ENCODE assay signal across 19 cellular contexts in the genomic region with DNA sequence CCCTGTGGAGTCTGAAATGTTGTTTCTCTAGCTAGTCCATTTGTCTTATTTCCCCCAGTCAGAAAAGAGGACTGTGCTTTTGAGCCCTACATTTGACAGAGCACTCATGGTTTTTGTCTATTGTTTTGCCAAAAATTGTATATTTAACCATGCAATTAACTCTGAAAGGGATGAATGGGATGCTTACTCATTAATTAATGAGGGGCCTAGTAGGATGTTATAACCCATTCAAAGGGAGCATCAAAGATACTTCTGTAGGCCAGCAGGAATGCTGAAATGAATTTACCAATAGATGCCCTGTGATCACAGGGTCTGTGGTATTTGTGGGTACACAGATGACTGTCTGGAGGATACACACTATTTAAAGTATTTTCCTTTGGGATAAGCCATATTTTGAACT.
DNase-seq lines count a peak whose midpoint lies in the region; ATAC-seq and TF ChIP-seq lines count a peak whose summit lies in the region.
"Had no signal": no experiment of that assay in that cellular context is flagged by ENCODE, and none has a peak within 500 bp of the region (broad histone marks: within the 10 kb centered on the region; RNA-seq: fewer than 3 reads in every experiment).

No MANE protein-coding gene starts in this region.

- no peak for TF ChIP-seq CTCF in NB4 (IDR thresholded peaks at IDR 0.05; ENCODE audit: low read depth, low read length)
- no peak for TF ChIP-seq CTCF in spleen (IDR thresholded peaks at IDR 0.05 in 8 of 11, conservative IDR thresholded peaks at IDR 0.05 in 3 of 11)

- TF ChIP-seq POLR2A in NB4 (IDR thresholded peaks at IDR 0.05; ENCODE audit: extremely low read depth, insufficient read length) = no peak
- no peak for TF ChIP-seq POLR2A in spleen (IDR thresholded peaks at IDR 0.05)

- H3K27ac ChIP-seq in spleen (peak overlapping the region in 5 of 8 donors; percentile 74 to 88 (median 80)), aorta (ENCODE audit: low read depth in 1 of 2, low read length in 2 of 2) (no peak overlapping the region)
- H3K27ac ChIP-seq: BLaER1 had no signal

- DNase-seq in GF-D8 (lab: John Stamatoyannopoulos, UW) (peak; percentile 16), NB4 (ENCODE audit: low read depth) (peak; percentile 27), epidermal melanocyte (ENCODE audit: insufficient read length, low spot score) (peak; percentile 24), spleen (no peak), aorta (no peak), AG08396 (ENCODE audit: low spot score) (no peak)
- DNase-seq: Calu3; CD8-positive, alpha-beta T cell; H9; NCI-H1417; NCI-H1694 treated with DMSO at 0.1 percent for 48 hours; NCI-H446; NCI-H526 treated with DMSO at 0.1 percent for 48 hours; PC-3; Right ventricle myocardium superior; SW 1271; T-helper 2 cell had no signal

- H3K36me3 ChIP-seq in spleen (no peaks in the 10 kb centered on the region), aorta (ENCODE audit: control insufficient read depth in 1 of 2, insufficient read depth in 2 of 2, low read length in 1 of 2) (no peaks in the 10 kb centered on the region)
- H3K36me3 ChIP-seq: BLaER1 had no signal

- H3K27me3 ChIP-seq in spleen (replicated peaks in 1 of 7) = peaks cover 0 to 6% (median 0%) of the 10 kb centered on the region in 7 donors
- H3K27me3 ChIP-seq in aorta (ENCODE audit: control insufficient read depth in 1 of 2, insufficient read depth in 2 of 2, low read length in 1 of 2) = no peaks in the 10 kb centered on the region
- H3K27me3 ChIP-seq: BLaER1 had no signal

- H3K4me1 ChIP-seq in spleen (peaks cover 8 to 30% (median 22%) of the 10 kb centered on the region in 6 donors), aorta (ENCODE audit: control insufficient read depth in 1 of 2, insufficient read depth in 2 of 2, low read length in 2 of 2) (no peaks in the 10 kb centered on the region)

- intact Hi-C loops in spleen (cut with DNase I; ENCODE audit: low total_unique reads) (no loop called here), aorta (cut with DNase I) (no loop called here)

- H3K4me3 ChIP-seq in NB4 (ENCODE audit: low read depth, low read length) (no peak overlapping the region), spleen (no peak overlapping the region), aorta (ENCODE audit: low read length in 2 of 2) (no peak overlapping the region)
- H3K4me3 ChIP-seq: BLaER1 had no signal

- ATAC-seq in aorta (ENCODE audit: low FRiP score) (no peak), GM18870 (IDR thresholded peaks at IDR 0.05; ENCODE audit: unreplicated experiment) (no peak)
- ATAC-seq: CD8-positive, alpha-beta T cell; PC-3 had no signal

- H3K9me3 ChIP-seq in spleen = no peaks in the 10 kb centered on the region
- no peaks in the 10 kb centered on the region for H3K9me3 ChIP-seq in aorta (ENCODE audit: control insufficient read depth, low read length)
- H3K9me3 ChIP-seq: BLaER1 had no signal

Comparison
In these comparisons a context has a peak if more than half of its experiments do, and no peak if none do; other contexts are left out.
1. DNase-seq: peak in GF-D8 (single experiment), NB4 (single experiment) and epidermal melanocyte (single experiment); none in spleen (single experiment), aorta (0 of 2) and AG08396 (single experiment).
2. H3K27ac ChIP-seq: peak in spleen (5 of 8); none in aorta (0 of 2).